21 cellular contexts compared by ENCODE assay signal in the genomic region with DNA sequence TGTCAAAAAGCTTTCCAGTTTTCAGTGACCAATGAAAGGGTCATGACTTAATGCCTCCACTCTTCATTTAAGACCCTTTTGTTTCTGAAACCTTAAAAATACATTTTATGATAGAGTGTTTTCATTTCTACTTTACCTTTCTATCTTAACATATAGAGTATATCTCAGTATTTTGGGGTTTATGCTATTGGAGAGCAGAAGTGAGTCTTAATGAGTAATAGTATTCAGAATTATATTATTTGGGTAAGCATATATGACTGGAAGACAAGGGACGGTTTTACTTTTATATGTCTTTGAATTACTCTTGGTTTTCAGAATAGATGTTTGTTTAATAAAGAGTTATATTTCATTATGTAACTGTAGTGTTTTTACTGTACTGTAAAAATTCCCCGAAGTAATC.
"Had no signal": no experiment of that assay in that cellular context is flagged by ENCODE, and none has a peak within 500 bp of the region (broad histone marks: within the 10 kb centered on the region; RNA-seq: fewer than 3 reads in every experiment).

No MANE protein-coding gene starts in this region.

- H3K27me3 Mint-ChIP-seq: activated CD4-positive, alpha-beta T cell treated with anti-CD3 and anti-CD28 coated beads for 36 hours; activated naive CD8-positive, alpha-beta T cell treated with anti-CD3 and anti-CD28 coated beads for 36 hours; memory B cell had no signal

- H3K9me3 Mint-ChIP-seq: activated naive CD8-positive, alpha-beta T cell treated with anti-CD3 and anti-CD28 coated beads for 36 hours; activated T-cell treated with anti-CD3 and anti-CD28 coated beads, Interleukin-2, amount 50 U/mL, for 4 hours; memory B cell; nephron; T-helper 2 cell treated with Interferon-gamma antibody and Interleukin-4, amounts not matched to agents 5 μg/mL and 100 μg/mL, for 36 hours had no signal

- ATAC-seq: activated CD4-positive, alpha-beta T cell treated with anti-CD3 and anti-CD28 coated beads for 36 hours; heart left ventricle; left colon; sciatic nerve had no signal

- DNase-seq: activated CD4-positive, alpha-beta T cell treated with anti-CD3 and anti-CD28 coated beads for 36 hours; activated CD4-positive, alpha-beta T cell treated with anti-CD3 and anti-CD28 coated beads, Interleukin-2, amount 50 U/mL, for 48 hours; activated CD8-positive, alpha-beta memory T cell treated with anti-CD3 and anti-CD28 coated beads, Interleukin-2, amount 50 U/mL, for 48 hours; activated naive CD4-positive, alpha-beta T cell treated with Interleukin-2 at 50 U/mL for 16 hours; activated naive CD8-positive, alpha-beta T cell treated with anti-CD3 and anti-CD28 coated beads for 36 hours; activated T-cell treated with anti-CD3 and anti-CD28 coated beads, Interleukin-2, amount 50 U/mL, for 4 hours; cerebellar nuclear complex; cortex of kidney; heart left ventricle; left colon; posterior cingulate gyrus; stimulated activated CD4-positive, alpha-beta T cell treated with anti-CD3 and anti-CD28 coated beads, Interleukin-2, amount 100 ng/mL, for 48 hours; stimulated activated naive CD4-positive, alpha-beta T cell treated with Interleukin-2 at 50 U/mL for 16 hours; upper lobe of left lung; WERI-Rb-1 had no signal

- H3K4me3 Mint-ChIP-seq: activated CD4-positive, alpha-beta T cell treated with anti-CD3 and anti-CD28 coated beads for 36 hours; activated naive CD8-positive, alpha-beta T cell treated with anti-CD3 and anti-CD28 coated beads for 36 hours; activated T-cell treated with anti-CD3 and anti-CD28 coated beads, Interleukin-2, amount 50 U/mL, for 4 hours; memory B cell; nephron; T-helper 2 cell treated with Interferon-gamma antibody and Interleukin-4, amounts not matched to agents 5 μg/mL and 100 μg/mL, for 36 hours had no signal

- FAIRE-seq: endometrium had no signal

- H3K27ac Mint-ChIP-seq: activated CD4-positive, alpha-beta T cell treated with anti-CD3 and anti-CD28 coated beads for 36 hours; activated naive CD8-positive, alpha-beta T cell treated with anti-CD3 and anti-CD28 coated beads for 36 hours; memory B cell; nephron; T-helper 2 cell treated with Interferon-gamma antibody and Interleukin-4, amounts not matched to agents 5 μg/mL and 100 μg/mL, for 36 hours had no signal

- H3K27me3 ChIP-seq: heart left ventricle, upper lobe of left lung had no signal

- H3K27ac ChIP-seq: heart left ventricle, thoracic aorta, upper lobe of left lung, WERI-Rb-1 had no signal

- H3K4me3 ChIP-seq: heart left ventricle, thoracic aorta, upper lobe of left lung had no signal

- H3K9me3 ChIP-seq: heart left ventricle, thoracic aorta, upper lobe of left lung had no signal
